9 cellular contexts compared by ENCODE assay signal in genomic region chr19:14363203-14364097, GRCh38. TPM values are rescaled to one million over a fixed set of nuclear protein-coding genes. Genes with fewer than 3 reads are reported as not detected.
A peak's percentile ranks its signal among the peaks of the same experiment; 100 is the strongest.
DNase-seq lines count a peak whose midpoint lies in the region; ATAC-seq, FAIRE-seq and TF ChIP-seq lines count a peak whose summit lies in the region.
"Had no signal": no experiment of that assay in that cellular context is flagged by ENCODE, and none has a peak within 500 bp of the region (broad histone marks: within the 10 kb centered on the region; RNA-seq: fewer than 3 reads in every experiment).

No MANE protein-coding gene starts in this region.

- no peaks in the 10 kb centered on the region for H4K20me1 ChIP-seq in K562 (replicated peaks; ENCODE audit: control insufficient read depth, insufficient read depth, low read length)

- peak; percentile 88 for FAIRE-seq in K562 (lab: Jason Lieb, UNC)
- FAIRE-seq: bronchial epithelial cell had no signal

- H3K4me1 ChIP-seq in SJCRH30: 0 out of 2 replicates have a peak, but pooled peaks cover 2% of the 10 kb centered on the region
- peaks cover 36 to 43% of the 10 kb centered on the region in 2 experiments for H3K4me1 ChIP-seq in K562 (replicated peaks in 1 of 2; ENCODE audit: control insufficient read depth in 2 of 2, insufficient read depth in 2 of 2, low read length in 2 of 2)
- peaks cover 50 to 99% (median 68%) of the 10 kb centered on the region in 6 donors for H3K4me1 ChIP-seq in spleen

- CTCF ChIA-PET in K562 (lab: Yijun Ruan, JAX; ENCODE audit: low intra/inter-chr PET ratio): interaction anchor here (1.0 to 1.1 kb wide), 2 partner anchors 42 to 43 kb away, joined by 3 read pairs; no protein-coding TSS in a partner anchor

- 3% methylated on average over 22 of the region's 34 CpGs for WGBS in K562 (ENCODE audit: insufficient coverage, low coverage, missing lambda C conversion rate)
- 4 to 13% (median 4%) methylated on average over 30 to 34 of the region's 34 CpGs for WGBS in spleen, 5 donors

- ATAC-seq in K562 (peak; percentile 89), GM21360 (IDR thresholded peaks at IDR 0.05; ENCODE audit: unreplicated experiment) (no peak), GM21367 (IDR thresholded peaks at IDR 0.05; ENCODE audit: unreplicated experiment) (no peak)

- H3K36me3 ChIP-seq in SJCRH30: no peaks in the 10 kb centered on the region
- no peaks in the 10 kb centered on the region for H3K36me3 ChIP-seq in K562 (ENCODE audit: control insufficient read depth, insufficient read depth, low read length)
- no peaks in the 10 kb centered on the region for H3K36me3 ChIP-seq in spleen

- POLR2A ChIA-PET in K562 (lab: Yijun Ruan, JAX): interaction anchor here (0.8 to 3.9 kb wide), 4 partner anchors 14 to 227 kb away, joined by 3 to 27 read pairs (median 3); partner anchors contain the start of gene ADGRE5

- H3K9ac ChIP-seq in K562 (ENCODE audit: insufficient read depth in 1 of 2, low read depth in 2 of 2, low read length in 2 of 2): peak overlapping the region; percentile 54 to 89

- H3K27me3 ChIP-seq in SJCRH30 (no peaks in the 10 kb centered on the region), K562 (ENCODE audit: control insufficient read depth in 2 of 2, insufficient read depth in 2 of 2, low read length in 2 of 2) (no peaks in the 10 kb centered on the region), spleen (replicated peaks in 1 of 7) (no peaks in the 10 kb centered on the region)

- H3K4me3 ChIP-seq in SJCRH30: peak overlapping the region; percentile 59
- H3K4me3 ChIP-seq in K562: peak overlapping the region; percentile 38
- H3K4me3 ChIP-seq in spleen: peak overlapping the region in 7 of 8 donors; percentile 29 to 70 (median 38)

- H3K9me1 ChIP-seq in K562 (ENCODE audit: control insufficient read depth, insufficient read depth, low read length): no peaks in the 10 kb centered on the region

- peak; percentile 52; the same call in 1 of the 2 replicates for TF ChIP-seq EP300 in K562 (IDR thresholded peaks at IDR 0.05; ENCODE audit: low read length)

- peak overlapping the region; percentile 91 for H2AFZ ChIP-seq in K562 (ENCODE audit: low read depth, low read length)

- no peaks in the 10 kb centered on the region for H3K79me2 ChIP-seq in K562 (ENCODE audit: control insufficient read depth, insufficient read depth, low read length)

- TF ChIP-seq POLR2A in K562 (conservative IDR thresholded peaks at IDR 0.05): peak; percentile 60; the same call in 1 of the 2 replicates
- TF ChIP-seq POLR2A in spleen (IDR thresholded peaks at IDR 0.05): no peak

- H3K9me3 ChIP-seq in SJCRH30 (replicated peaks) (no peaks in the 10 kb centered on the region), K562 (replicated peaks; ENCODE audit: control insufficient read depth, insufficient read depth, low read depth, low read length) (no peaks in the 10 kb centered on the region), spleen (no peaks in the 10 kb centered on the region)

- peak overlapping the region; percentile 57 for H3K4me2 ChIP-seq in K562 (ENCODE audit: insufficient read depth, low read length)

- TF ChIP-seq CTCF in K562 (IDR thresholded peaks at IDR 0.05 in 2 of 3, conservative IDR thresholded peaks at IDR 0.05 in 1 of 3; ENCODE audit: insufficient read depth in 2 of 3, low read depth in 1 of 3, low read length in 3 of 3) (no peak), spleen (IDR thresholded peaks at IDR 0.05 in 8 of 11, conservative IDR thresholded peaks at IDR 0.05 in 3 of 11) (no peak)

- BruUV-seq in K562 (replicated peaks; lab: Mats Ljungman, UMichigan): no TSS peak

- in situ Hi-C loops in K562 (cut with MboI): no loop called here

- TF ChIP-seq RAD21 in K562 (CRISPR knock-in tag; conservative IDR thresholded peaks at IDR 0.05 in 1 of 2, IDR thresholded peaks at IDR 0.05 in 1 of 2): peak; percentile 16 to 20; a peak in 2 of 4 replicates

- intact Hi-C loops in K562 (cut with micrococcal nuclease): loop anchor here (1.0 to 10.0 kb wide), 3 partner anchors 21 to 121 kb away; no protein-coding TSS in a partner anchor
- intact Hi-C loops in spleen (cut with DNase I; ENCODE audit: low total_unique reads): no loop called here

- peak; percentile 82 for DNase-seq in activated effector memory CD4-positive, alpha-beta T cell treated with anti-CD3 and anti-CD28 coated beads, Interleukin-2, amount 50 U/mL, for 16 hours
- DNase-seq in activated effector memory CD4-positive, alpha-beta T cell treated with Interleukin-2 at 50 U/mL for 16 hours: no peak
- DNase-seq in SJCRH30: peak; percentile 88 to 91
- peak; percentile 80 to 95 (median 88) for DNase-seq in K562 (ENCODE audit: extremely low read depth in 1 of 4, low spot score in 3 of 4)
- DNase-seq in iPS-NIHi7 (ENCODE audit: extremely low spot score): peak; percentile 81
- peak; percentile 90 for DNase-seq in spleen

- H3K27ac ChIP-seq in SJCRH30 (peak overlapping the region; percentile 73), K562 (ENCODE audit: extremely low read depth, low read depth, low read length) (peak overlapping the region; percentile 89), spleen (peak overlapping the region; percentile 55 to 98 (median 93))

TF ChIP-seq in K562, 482 proteins besides CTCF, POLR2A, EP300 and RAD21 (continues in another document):
- no peak for TF ChIP-seq ARHGAP35 (IDR thresholded peaks at IDR 0.05; ENCODE audit: partially characterized antibody)
- TF ChIP-seq NFIX (CRISPR knock-in tag; IDR thresholded peaks at IDR 0.05; ENCODE audit: low read depth): no peak
- TF ChIP-seq ZNF695 (CRISPR knock-in tag; IDR thresholded peaks at IDR 0.05): no peak
- TF ChIP-seq RBM34 (IDR thresholded peaks at IDR 0.05; ENCODE audit: borderline replicate concordance, insufficient read depth, low read length): no peak

RNA-seq across cellular contexts. Expression of gene ADGRE5, which starts 17.8 kb away (rescaled TPM):
- 20.4 and 22.6 TPM in 2 replicates for total RNA-seq in SJCRH30 (2014; rRNA removed; shearing (Covaris generic))
- 133 and 378 TPM in 2 replicates for total RNA-seq in K562 (2011; cell fraction: chromatin; rRNA removed; ENCODE audit: low replicate concordance)
- total RNA-seq in K562 (2011; cell fraction: nucleolus; rRNA removed): 188 and 218 TPM in 2 replicates
- total RNA-seq in K562 (2011; cell fraction: nucleoplasm; rRNA removed): 153 and 170 TPM in 2 replicates
- 31.1 and 34.2 TPM in 2 replicates for total RNA-seq in K562 (2014; rRNA removed)
- total RNA-seq in K562 (2014; rRNA removed; fragmentation: Illumina TruSeq; extraction: Trizol): 8.3 and 10.0 TPM in 2 replicates
- 11.4 and 11.9 TPM in 2 replicates for total RNA-seq in K562 (2015; rRNA removed; fragmentation: Illumina TruSeq; extraction: Trizol)
- 58.2 and 68.9 TPM in 2 replicates for total RNA-seq in K562 (2021)
- 15.6 and 30.7 TPM in 2 replicates for polyA plus RNA-seq in K562 (2011; rRNA removed)
- 15.4 and 18.5 TPM in 2 replicates for polyA plus RNA-seq in K562 (2011; cell fraction: cytosol; rRNA removed)
- polyA plus RNA-seq in K562 (2011; cell fraction: nucleus; rRNA removed): 97.7 and 167 TPM in 2 replicates
- 50.5 and 78.5 TPM in 2 replicates for polyA plus RNA-seq in K562 (2012)
- 32.2 and 45.4 TPM in 2 replicates for polyA plus RNA-seq in K562 (2014; fragmentation: Illumina TruSeq; extraction: Trizol)
- 1 to 10 TPM; 2.5 to 3.1 TPM for polyA plus RNA-seq in K562 (2014; fragmentation: Nextera tagmentation; extraction: Ambion mirVana)
- 28.2 and 35.7 TPM in 2 replicates for polyA plus RNA-seq in K562 (2014; rRNA removed)
- polyA minus RNA-seq in K562 (2011; rRNA and poly(A)+ RNA removed): 22.6 and 23.8 TPM in 2 replicates
- polyA minus RNA-seq in K562 (2011; cell fraction: cytosol; rRNA and poly(A)+ RNA removed): 20.7 and 23.5 TPM in 2 replicates
- 38.5 and 43.3 TPM in 2 replicates for polyA minus RNA-seq in K562 (2011; cell fraction: nucleus; rRNA and poly(A)+ RNA removed)
- total RNA-seq in spleen: 100 to 1,000 TPM; 190 to 455 (median 280) TPM
- polyA plus RNA-seq in spleen: 10 to 100 TPM; 42.8 to 87.8 (median 55.7) TPM

RNA-seq across cellular contexts. Expression of gene DDX39A, which starts 55.7 kb away (rescaled TPM):
- total RNA-seq in SJCRH30 (2014; rRNA removed; shearing (Covaris generic)): 180 and 188 TPM in 2 replicates
- total RNA-seq in K562 (2011; cell fraction: chromatin; rRNA removed; ENCODE audit: low replicate concordance): 212 and 603 TPM in 2 replicates
- total RNA-seq in K562 (2011; cell fraction: nucleolus; rRNA removed): 468 and 513 TPM in 2 replicates
- 227 and 308 TPM in 2 replicates for total RNA-seq in K562 (2011; cell fraction: nucleoplasm; rRNA removed)
- total RNA-seq in K562 (2014; rRNA removed) (239 and 284 TPM in 2 replicates), K562 (2014; rRNA removed; fragmentation: Illumina TruSeq; extraction: Trizol) (75.4 and 90.3 TPM in 2 replicates), K562 (2015; rRNA removed; fragmentation: Illumina TruSeq; extraction: Trizol) (163 and 166 TPM in 2 replicates), K562 (2021) (244 and 249 TPM in 2 replicates), spleen (100 to 1,000 TPM in 6 of 7 donors, 10 to 100 TPM in 1; 81.8 to 155 (median 124) TPM)
- polyA plus RNA-seq in K562 (2011; rRNA removed) (120 and 136 TPM in 2 replicates), K562 (2014; fragmentation: Illumina TruSeq; extraction: Trizol) (140 and 177 TPM in 2 replicates), K562 (2014; fragmentation: Nextera tagmentation; extraction: Ambion mirVana) (100 to 1,000 TPM; 188 to 230 TPM), K562 (2014; rRNA removed) (239 and 250 TPM in 2 replicates), spleen (100 to 1,000 TPM; 176 to 267 (median 248) TPM)
- 104 and 196 TPM in 2 replicates for polyA plus RNA-seq in K562 (2011; cell fraction: cytosol; rRNA removed)
- polyA plus RNA-seq in K562 (2011; cell fraction: nucleus; rRNA removed): 938 and 1,011 TPM in 2 replicates
- polyA plus RNA-seq in K562 (2012): 261 and 285 TPM in 2 replicates
- polyA minus RNA-seq in K562 (2011; rRNA and poly(A)+ RNA removed): 62.7 and 99.1 TPM in 2 replicates
- 83.0 and 99.1 TPM in 2 replicates for polyA minus RNA-seq in K562 (2011; cell fraction: cytosol; rRNA and poly(A)+ RNA removed)
- polyA minus RNA-seq in K562 (2011; cell fraction: nucleus; rRNA and poly(A)+ RNA removed): 152 and 185 TPM in 2 replicates
